In the genomic region with DNA sequence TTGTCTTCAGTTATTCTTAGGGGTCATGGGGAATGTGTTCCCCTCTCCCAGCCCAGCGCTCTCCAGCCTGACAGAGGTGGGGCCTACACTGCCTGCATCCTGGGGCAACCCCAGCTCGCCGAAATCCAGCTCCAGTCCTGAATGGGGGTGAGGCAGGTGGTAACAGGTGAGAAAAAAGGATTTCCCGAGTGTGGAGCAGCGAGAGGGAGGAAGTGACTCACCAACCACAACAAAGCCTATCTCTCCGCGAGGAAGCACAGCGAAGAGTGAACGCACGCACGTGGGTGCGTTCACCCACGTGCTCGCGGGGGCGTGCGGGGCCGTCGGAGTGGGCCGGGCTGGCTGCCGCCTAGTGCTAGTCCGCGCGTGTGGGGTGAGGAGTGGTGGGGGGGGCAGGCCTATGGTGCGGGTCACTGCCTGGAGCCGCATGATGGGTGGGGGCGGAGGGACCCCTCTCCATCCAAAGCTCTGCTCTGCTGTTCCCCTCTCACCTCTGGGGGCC, we compare ENCODE assay signal across 9 cellular contexts. TPM values are rescaled to one million over a fixed set of nuclear protein-coding genes. Genes with fewer than 3 reads are reported as not detected.
DNase-seq lines count a peak whose midpoint lies in the region; TF ChIP-seq lines count a peak whose summit lies in the region.
"Had no signal": no experiment of that assay in that cellular context is flagged by ENCODE, and none has a peak within 500 bp of the region (broad histone marks: within the 10 kb centered on the region; RNA-seq: fewer than 3 reads in every experiment).

No MANE protein-coding gene starts in this region.

- peak overlapping the region; percentile 72 for H3K27ac Mint-ChIP-seq in activated naive CD8-positive, alpha-beta T cell treated with anti-CD3 and anti-CD28 coated beads for 36 hours

- TF ChIP-seq CTCF in GM12875 (IDR thresholded peaks at IDR 0.05; ENCODE audit: borderline replicate concordance, insufficient read depth, low read depth, low read length), result no peak

- no peaks in the 10 kb centered on the region for H3K9me3 ChIP-seq in iPS-18c (ENCODE audit: control insufficient read depth, insufficient read depth, low read length)

- no peaks in the 10 kb centered on the region for H3K36me3 Mint-ChIP-seq in activated naive CD8-positive, alpha-beta T cell treated with anti-CD3 and anti-CD28 coated beads for 36 hours

- peak; percentile 76 for DNase-seq in RKO (ENCODE audit: low spot score)
- DNase-seq in activated naive CD8-positive, alpha-beta T cell treated with anti-CD3 and anti-CD28 coated beads for 36 hours, result peak; percentile 85
- peak; percentile 79 for DNase-seq in stimulated activated CD4-positive, alpha-beta T cell treated with anti-CD3 and anti-CD28 coated beads, Interleukin-1b, Interleukin-23, amount 100 ng/mL, for 48 hours
- no peak for DNase-seq in NCI-H774 (lab: John Stamatoyannopoulos, UW)
- no peak for DNase-seq in NCI-H524 treated with DMSO at 0.1 percent for 48 hours (lab: John Stamatoyannopoulos, UW)
- no peak for DNase-seq in NCI-H82 (lab: John Stamatoyannopoulos, UW)

- H3K4me3 Mint-ChIP-seq in activated naive CD8-positive, alpha-beta T cell treated with anti-CD3 and anti-CD28 coated beads for 36 hours, result peak overlapping the region; percentile 77

- peaks cover 36% of the 10 kb centered on the region for H3K4me1 Mint-ChIP-seq in activated naive CD8-positive, alpha-beta T cell treated with anti-CD3 and anti-CD28 coated beads for 36 hours

- H3K4me3 ChIP-seq in GM12875 (ENCODE audit: low read depth, low read length), result peak overlapping the region; percentile 85
- peak overlapping the region; percentile 77 for H3K4me3 ChIP-seq in iPS-18c (ENCODE audit: insufficient read depth, low read depth, low read length)

- H3K27me3 Mint-ChIP-seq in activated naive CD8-positive, alpha-beta T cell treated with anti-CD3 and anti-CD28 coated beads for 36 hours, result peaks cover 39% of the 10 kb centered on the region

- H3K9me3 Mint-ChIP-seq in activated naive CD8-positive, alpha-beta T cell treated with anti-CD3 and anti-CD28 coated beads for 36 hours, result no peaks in the 10 kb centered on the region

RNA-seq across cellular contexts. Expression of gene PALD1, which starts 0.9 kb away (rescaled TPM):
- total RNA-seq in activated naive CD8-positive, alpha-beta T cell treated with anti-CD3 and anti-CD28 coated beads for 36 hours, result 1 to 10 TPM; 2.7 to 3.1 TPM

RNA-seq across cellular contexts. Expression of gene NODAL, which starts 36.2 kb away (rescaled TPM):
- not detected for total RNA-seq in activated naive CD8-positive, alpha-beta T cell treated with anti-CD3 and anti-CD28 coated beads for 36 hours
- total RNA-seq: LHCN-M2 had no signal

Comparison
In these comparisons a context has a peak if more than half of its experiments do, and no peak if none do; other contexts are left out.
1. DNase-seq: peak in RKO (single experiment), activated naive CD8-positive, alpha-beta T cell treated with anti-CD3 and anti-CD28 coated beads for 36 hours (single experiment) and stimulated activated CD4-positive, alpha-beta T cell treated with anti-CD3 and anti-CD28 coated beads, Interleukin-1b, Interleukin-23, amount 100 ng/mL, for 48 hours (single experiment); none in NCI-H774 (single experiment), NCI-H524 treated with DMSO at 0.1 percent for 48 hours (single experiment) and NCI-H82 (single experiment).